Comparison of ENCODE assay signal across 20 cellular contexts in genomic region chr1:176149939-176150807, GRCh38. TPM values are rescaled to one million over a fixed set of nuclear protein-coding genes. Genes with fewer than 3 reads are reported as not detected.
A peak's percentile ranks its signal among the peaks of the same experiment; 100 is the strongest.
DNase-seq lines count a peak whose midpoint lies in the region; ATAC-seq, FAIRE-seq and TF ChIP-seq lines count a peak whose summit lies in the region.
"Had no signal": no experiment of that assay in that cellular context is flagged by ENCODE, and none has a peak within 500 bp of the region (broad histone marks: within the 10 kb centered on the region; RNA-seq: fewer than 3 reads in every experiment).

No MANE protein-coding gene starts in this region.

- H3K4me2 ChIP-seq in HepG2 (ENCODE audit: low read depth, low read length): peak overlapping the region; percentile 61

- ATAC-seq in HepG2 (peak; percentile 100), GM18870 (IDR thresholded peaks at IDR 0.05; ENCODE audit: unreplicated experiment) (no peak)
- ATAC-seq: PC-3 had no signal

- H2AFZ ChIP-seq in HepG2 (ENCODE audit: low read length): no peak overlapping the region

- H3K4me3 ChIP-seq in colonic mucosa (no peak overlapping the region), HepG2 (replicated peaks in 1 of 3; ENCODE audit: insufficient read depth in 1 of 3, low read depth in 2 of 3, low read length in 3 of 3) (peak overlapping the region in 2 of 3 experiments; percentile 37 to 52; a peak in 4 of 6 replicates), H7 (ENCODE audit: insufficient read depth, low read depth, low read length) (no peak overlapping the region)
- H3K4me3 ChIP-seq: MG63 had no signal

- peaks cover 36% of the 10 kb centered on the region for H3K36me3 Mint-ChIP-seq in progenitor cell of endocrine pancreas (ENCODE audit: insufficient read depth)
- peaks cover 50% of the 10 kb centered on the region for H3K36me3 Mint-ChIP-seq in activated CD4-positive, alpha-beta memory T cell treated with anti-CD3 and anti-CD28 coated beads for 36 hours

- H3K79me2 ChIP-seq in HepG2 (ENCODE audit: insufficient read depth, low read length): peaks cover 57% of the 10 kb centered on the region

- H3K4me1 ChIP-seq in colonic mucosa: no peaks in the 10 kb centered on the region
- H3K4me1 ChIP-seq in HepG2 (ENCODE audit: insufficient read depth, low read length): peaks cover 44% of the 10 kb centered on the region

- peak overlapping the region; percentile 19 for H3K4me3 Mint-ChIP-seq in progenitor cell of endocrine pancreas (ENCODE audit: low read depth)
- H3K4me3 Mint-ChIP-seq in activated CD4-positive, alpha-beta memory T cell treated with anti-CD3 and anti-CD28 coated beads for 36 hours: no peak overlapping the region
- H3K4me3 Mint-ChIP-seq: CD4-positive, alpha-beta T cell had no signal

- H3K9me3 ChIP-seq in colonic mucosa: no peaks in the 10 kb centered on the region
- H3K9me3 ChIP-seq in HepG2 (ENCODE audit: low read length): no peaks in the 10 kb centered on the region
- H3K9me3 ChIP-seq: MG63 had no signal

- peaks cover 34% of the 10 kb centered on the region for H3K4me1 Mint-ChIP-seq in progenitor cell of endocrine pancreas (ENCODE audit: low read depth)
- peaks cover 8% of the 10 kb centered on the region for H3K4me1 Mint-ChIP-seq in activated CD4-positive, alpha-beta memory T cell treated with anti-CD3 and anti-CD28 coated beads for 36 hours (ENCODE audit: low read depth)

- H3K27me3 ChIP-seq in colonic mucosa (no peaks in the 10 kb centered on the region), HepG2 (ENCODE audit: control insufficient read depth in 1 of 2, insufficient read depth in 2 of 2, low read length in 2 of 2) (no peaks in the 10 kb centered on the region), H7 (ENCODE audit: control insufficient read depth, insufficient read depth, low read length) (no peaks in the 10 kb centered on the region)
- H3K27me3 ChIP-seq: MG63 had no signal

- no peak for DNase-seq in D721Med (ENCODE audit: insufficient read length, low spot score)
- DNase-seq in colonic mucosa: peak; percentile 41
- peak; percentile 96 for DNase-seq in HepG2 (ENCODE audit: low spot score)
- DNase-seq in progenitor cell of endocrine pancreas (ENCODE audit: low spot score, unreplicated experiment): no peak
- no peak for DNase-seq in activated CD4-positive, alpha-beta memory T cell treated with anti-CD3 and anti-CD28 coated beads for 36 hours
- no peak for DNase-seq in H7
- no peak for DNase-seq in NCI-H146 (lab: John Stamatoyannopoulos, UW)
- DNase-seq: ACHN; CD4-positive, alpha-beta T cell; DMS 273 treated with DMSO at 0.1 percent for 48 hours; MG63; NCI-H1092 treated with DMSO at 0.1 percent for 48 hours; NCI-H187 treated with DMSO at 0.1 percent for 48 hours; NCI-H446 treated with DMSO at 0.1 percent for 48 hours; NCI-H748 treated with DMSO at 0.1 percent for 48 hours; PC-3 had no signal

- peak; percentile 53 for FAIRE-seq in D721Med (lab: Jason Lieb, UNC)
- peak; percentile 85 for FAIRE-seq in HepG2 (lab: Jason Lieb, UNC)
- FAIRE-seq: GM18507, GM19239 had no signal

- H3K9me3 Mint-ChIP-seq in progenitor cell of endocrine pancreas (ENCODE audit: low read depth): peaks cover 12% of the 10 kb centered on the region
- H3K9me3 Mint-ChIP-seq in activated CD4-positive, alpha-beta memory T cell treated with anti-CD3 and anti-CD28 coated beads for 36 hours: peaks cover 6% of the 10 kb centered on the region

- H3K27ac ChIP-seq in colonic mucosa (no peak overlapping the region), HepG2 (ENCODE audit: extremely low read length, insufficient read depth, low read length) (peak overlapping the region; percentile 91)
- H3K27ac ChIP-seq: HL-60 had no signal

- TF ChIP-seq RAD21 in HepG2 (CRISPR knock-in tag; IDR thresholded peaks at IDR 0.05): no peak

- no peaks in the 10 kb centered on the region for H3K36me3 ChIP-seq in colonic mucosa
- peaks cover 5 to 15% of the 10 kb centered on the region in 2 experiments; a peak in 3 of 5 replicates for H3K36me3 ChIP-seq in HepG2 (replicated peaks in 1 of 2; ENCODE audit: control insufficient read depth in 1 of 2, insufficient read depth in 2 of 2, low read length in 2 of 2)
- no peaks in the 10 kb centered on the region; the same call in 1 of the 2 replicates for H3K36me3 ChIP-seq in H7 (replicated peaks; ENCODE audit: control insufficient read depth, insufficient read depth, low read length)

- no peak overlapping the region for H3K9ac ChIP-seq in colonic mucosa (ENCODE audit: low read depth in 2 of 2, low read length in 2 of 2)
- peak overlapping the region; percentile 67 for H3K9ac ChIP-seq in HepG2 (ENCODE audit: insufficient read depth, low read depth, low read length)

- intact Hi-C loops in colonic mucosa (cut with DNase I) (no loop called here), HepG2 (cut with micrococcal nuclease; ENCODE audit: unreplicated experiment) (loop anchor here (2.0 kb wide), 1 partner anchor 57 kb away; the partner anchor contains the start of gene COP1)
- intact Hi-C loops in activated CD4-positive, alpha-beta memory T cell treated with anti-CD3 and anti-CD28 coated beads for 36 hours (cut with micrococcal nuclease): no loop called here

- CTCF ChIA-PET in HepG2 (lab: Yijun Ruan, JAX; ENCODE audit: low intra/inter-chr PET ratio, low total read pairs): no interaction called here
- CTCF ChIA-PET in activated CD4-positive, alpha-beta memory T cell treated with anti-CD3 and anti-CD28 coated beads for 36 hours (lab: Charles Lee): no interaction called here

- POLR2A ChIA-PET in HepG2 (lab: Yijun Ruan, JAX): no interaction called here
- POLR2A ChIA-PET in activated CD4-positive, alpha-beta memory T cell treated with anti-CD3 and anti-CD28 coated beads for 36 hours (lab: Charles Lee): no interaction called here

- no peak for TF ChIP-seq POLR2A in HepG2 (IDR thresholded peaks at IDR 0.05; ENCODE audit: insufficient read depth in 1 of 2, low read depth in 2 of 2, low read length in 2 of 2)

- TF ChIP-seq CTCF in D721Med (IDR thresholded peaks at IDR 0.05; ENCODE audit: insufficient read depth, missing control alignments) (no peak), colonic mucosa (IDR thresholded peaks at IDR 0.05) (no peak), HepG2 (CRISPR knock-in tag; IDR thresholded peaks at IDR 0.05) (no peak), progenitor cell of endocrine pancreas (IDR thresholded peaks at IDR 0.05; ENCODE audit: unreplicated experiment) (no peak)

- H3K27ac Mint-ChIP-seq in progenitor cell of endocrine pancreas: peak overlapping the region; percentile 82
- H3K27ac Mint-ChIP-seq in activated CD4-positive, alpha-beta memory T cell treated with anti-CD3 and anti-CD28 coated beads for 36 hours: no peak overlapping the region

- no peaks in the 10 kb centered on the region for H4K20me1 ChIP-seq in HepG2 (ENCODE audit: insufficient read depth, low read length)

- BruUV-seq in HepG2 (replicated peaks; lab: Mats Ljungman, UMichigan): TSS peak; percentile 58

- H3K27me3 Mint-ChIP-seq in progenitor cell of endocrine pancreas: no peaks in the 10 kb centered on the region
- no peaks in the 10 kb centered on the region for H3K27me3 Mint-ChIP-seq in activated CD4-positive, alpha-beta memory T cell treated with anti-CD3 and anti-CD28 coated beads for 36 hours
- H3K27me3 Mint-ChIP-seq: CD4-positive, alpha-beta T cell had no signal

- WGBS in HepG2 (ENCODE audit: low lambda C conversion rate): under 1% methylated on average over 4 of the region's 4 CpGs

- in situ Hi-C loops in HepG2 (cut with HindIII; ENCODE audit: extremely low pct_ligation_motif_present, low pct_unique_long_range_greater_than_20kb): no loop called here

- TF ChIP-seq EP300 in HepG2 (IDR thresholded peaks at IDR 0.05; ENCODE audit: low read depth in 2 of 2, low read length in 2 of 2): peak; percentile 13 to 81; a peak in 2 of 4 replicates
- no peak; the same call in 1 of the 2 replicates for TF ChIP-seq EP300 in HepG2 (CRISPR knock-in tag; IDR thresholded peaks at IDR 0.05; ENCODE audit: borderline replicate concordance)

TF ChIP-seq in HepG2, 621 proteins besides CTCF, POLR2A, EP300 and RAD21 (continues in another document):
- 0 out of 4 replicates have a peak, but pooled peaks of 1 of the 2 experiments have one; percentile 43 for TF ChIP-seq KLF16 (CRISPR knock-in tag; IDR thresholded peaks at IDR 0.05)
- no peak for TF ChIP-seq JDP2 (CRISPR knock-in tag; IDR thresholded peaks at IDR 0.05; ENCODE audit: borderline replicate concordance)
- peak; percentile 53; the same call in 1 of the 2 replicates for TF ChIP-seq ERF (CRISPR knock-in tag; IDR thresholded peaks at IDR 0.05)
- TF ChIP-seq MAFF (IDR thresholded peaks at IDR 0.05; ENCODE audit: low read depth, low read length): no peak
- TF ChIP-seq ONECUT2 (CRISPR knock-in tag; IDR thresholded peaks at IDR 0.05): no peak
- no peak for TF ChIP-seq ZNF136 (CRISPR knock-in tag; IDR thresholded peaks at IDR 0.05; ENCODE audit: low read depth)

RNA-seq across cellular contexts. Expression of gene COP1, which starts 56.9 kb away (rescaled TPM):
- total RNA-seq in colonic mucosa: 10 to 100 TPM; 52.2 to 70.7 TPM
- 51.3 and 69.9 TPM in 2 replicates for total RNA-seq in HepG2 (2016; rRNA removed; fragmentation: Illumina TruSeq; extraction: Trizol)
- total RNA-seq in HepG2 (2016; cell fraction: cytosol; rRNA removed; fragmentation: Illumina TruSeq; extraction: Trizol; ENCODE audit: low read depth): 29.6 and 29.8 TPM in 2 replicates
- 50.2 and 74.8 TPM in 2 replicates for total RNA-seq in HepG2 (2016; cell fraction: insoluble cytoplasmic fraction; rRNA removed; fragmentation: Illumina TruSeq; extraction: Trizol)
- total RNA-seq in HepG2 (2016; cell fraction: membrane; rRNA removed; fragmentation: Illumina TruSeq; extraction: Trizol): 43.1 and 50.1 TPM in 2 replicates
- total RNA-seq in HepG2 (2016; cell fraction: nucleus; rRNA removed; fragmentation: Illumina TruSeq; extraction: Trizol): 44.2 and 48.1 TPM in 2 replicates
- 15.0 and 20.5 TPM in 2 replicates for polyA plus RNA-seq in HepG2 (2011; rRNA removed)
- polyA plus RNA-seq in HepG2 (2011; cell fraction: cytosol; rRNA removed): 9.4 and 15.8 TPM in 2 replicates
- 9.0 and 10.7 TPM in 2 replicates for polyA plus RNA-seq in HepG2 (2011; cell fraction: nucleus; rRNA removed)
- polyA plus RNA-seq in HepG2 (2012): 20.6 and 22.4 TPM in 2 replicates
- polyA plus RNA-seq in HepG2 (2016; cell fraction: cytosol; fragmentation: Illumina TruSeq; extraction: Trizol; ENCODE audit: low read depth): 12.9 and 14.0 TPM in 2 replicates
- polyA plus RNA-seq in HepG2 (2016; cell fraction: insoluble cytoplasmic fraction; fragmentation: Illumina TruSeq; extraction: Trizol; ENCODE audit: low read depth): 55.5 and 57.5 TPM in 2 replicates
- polyA plus RNA-seq in HepG2 (2016; cell fraction: membrane; fragmentation: Illumina TruSeq; extraction: Trizol; ENCODE audit: low read depth): 28.6 and 30.4 TPM in 2 replicates
- polyA plus RNA-seq in HepG2 (2016; cell fraction: nucleus; fragmentation: Illumina TruSeq; extraction: Trizol; ENCODE audit: insufficient read depth, low read depth): 26.9 and 28.0 TPM in 2 replicates
- 18.7 and 51.1 TPM in 2 replicates for polyA minus RNA-seq in HepG2 (2011; rRNA and poly(A)+ RNA removed; ENCODE audit: low replicate concordance)
- 22.5 and 23.4 TPM in 2 replicates for polyA minus RNA-seq in HepG2 (2011; cell fraction: cytosol; rRNA and poly(A)+ RNA removed)
- polyA minus RNA-seq in HepG2 (2011; cell fraction: nucleus; rRNA and poly(A)+ RNA removed): 118 and 125 TPM in 2 replicates
- total RNA-seq in progenitor cell of endocrine pancreas: 58.1 and 60.2 TPM in 2 replicates
- 10 to 100 TPM; 34.2 to 34.7 TPM for total RNA-seq in activated CD4-positive, alpha-beta memory T cell treated with anti-CD3 and anti-CD28 coated beads for 36 hours
- 61.9 and 69.6 TPM in 2 replicates for total RNA-seq in H7 (2014; rRNA removed; shearing (Covaris generic))

Comparison
In these comparisons a context has a peak if more than half of its experiments do, and no peak if none do; other contexts are left out.
1. DNase-seq: peak in colonic mucosa (single experiment) and HepG2 (single experiment); none in D721Med (single experiment), progenitor cell of endocrine pancreas (single experiment), activated CD4-positive, alpha-beta memory T cell treated with anti-CD3 and anti-CD28 coated beads for 36 hours (single experiment), H7 (single experiment) and NCI-H146 (single experiment).
2. H3K4me3 ChIP-seq: peak in HepG2 (2 of 3); none in colonic mucosa (single experiment) and H7 (single experiment).